9 cellular contexts compared by ENCODE assay signal in the genomic region with DNA sequence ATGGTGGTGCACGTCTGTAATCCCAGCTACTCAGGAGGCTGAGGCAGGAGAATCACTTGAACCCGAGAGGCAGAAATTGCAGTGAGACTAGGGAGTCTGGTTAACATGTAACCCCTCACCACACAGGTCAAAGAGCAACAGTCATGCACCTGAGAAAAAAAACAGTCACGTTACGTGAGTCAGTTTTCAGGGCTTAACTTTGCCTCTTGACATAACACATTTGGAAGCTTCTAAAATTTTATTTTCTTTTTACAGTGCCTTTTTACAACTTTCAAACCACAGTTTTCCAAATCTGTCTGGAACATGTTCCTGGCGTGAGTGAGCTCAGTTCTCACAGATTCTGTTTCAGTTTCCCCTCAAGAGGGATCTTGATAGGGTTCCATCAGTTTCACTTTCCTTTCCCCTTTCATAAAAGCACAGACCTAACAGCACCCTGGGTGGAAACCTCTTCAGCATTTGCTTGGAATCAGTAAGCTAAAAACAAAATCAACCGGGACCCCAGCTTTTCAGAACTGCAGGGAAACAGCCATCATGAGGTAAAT. TPM values are rescaled to one million over a fixed set of nuclear protein-coding genes. Genes with fewer than 3 reads are reported as not detected.
DNase-seq lines count a peak whose midpoint lies in the region; ATAC-seq, FAIRE-seq and TF ChIP-seq lines count a peak whose summit lies in the region.
"Had no signal": no experiment of that assay in that cellular context is flagged by ENCODE, and none has a peak within 500 bp of the region (broad histone marks: within the 10 kb centered on the region; RNA-seq: fewer than 3 reads in every experiment).

No MANE protein-coding gene starts in this region.

- H3K4me1 ChIP-seq in heart right ventricle (peaks cover under 1 to 96% (median 76%) of the 10 kb centered on the region in 9 donors), gastrocnemius medialis (peaks cover 32 to 47% of the 10 kb centered on the region in 2 donors)

- TF ChIP-seq CTCF in heart right ventricle (IDR thresholded peaks at IDR 0.05) (no peak), gastrocnemius medialis (IDR thresholded peaks at IDR 0.05 in 4 of 5, conservative IDR thresholded peaks at IDR 0.05 in 1 of 5) (no peak), D721Med (IDR thresholded peaks at IDR 0.05; ENCODE audit: insufficient read depth, missing control alignments) (no peak)

- peak overlapping the region; percentile 80 to 97 (median 93) for H3K27ac Mint-ChIP-seq in IgD-negative memory B cell
- peak overlapping the region; percentile 66 to 70 for H3K27ac Mint-ChIP-seq in activated naive CD4-positive, alpha-beta T cell treated with anti-CD3 and anti-CD28 coated beads, Interleukin-2, amount 50 U/mL, for 72 hours

- H3K27me3 ChIP-seq in heart right ventricle (no peaks in the 10 kb centered on the region), gastrocnemius medialis (no peaks in the 10 kb centered on the region)

- H3K36me3 ChIP-seq in heart right ventricle (peaks cover 0 to 7% (median 0%) of the 10 kb centered on the region in 9 donors), gastrocnemius medialis (no peaks in the 10 kb centered on the region)

- DNase-seq in EH (ENCODE audit: low read depth) (peak; percentile 86), heart right ventricle (peak in 1 of 2 donors; percentile 53), gastrocnemius medialis (no peak), putamen (ENCODE audit: low spot score) (no peak), D721Med (ENCODE audit: insufficient read length, low spot score) (no peak)
- DNase-seq in activated naive CD4-positive, alpha-beta T cell treated with anti-CD3 and anti-CD28 coated beads, Interleukin-2, amount 50 U/mL, for 72 hours (ENCODE audit: low spot score in 2 of 2), result no peak

- no peak for TF ChIP-seq POLR2A in gastrocnemius medialis (IDR thresholded peaks at IDR 0.05)

- no peaks in the 10 kb centered on the region for H3K9me3 Mint-ChIP-seq in IgD-negative memory B cell
- H3K9me3 Mint-ChIP-seq in activated naive CD4-positive, alpha-beta T cell treated with anti-CD3 and anti-CD28 coated beads, Interleukin-2, amount 50 U/mL, for 72 hours, result no peaks in the 10 kb centered on the region

- no peaks in the 10 kb centered on the region for H3K9me3 ChIP-seq in heart right ventricle
- H3K9me3 ChIP-seq in gastrocnemius medialis, result no peaks in the 10 kb centered on the region

- WGBS in heart right ventricle, 2 donors, result 20 to 29% methylated on average over 6 of the region's 6 CpGs

- no peaks in the 10 kb centered on the region for H3K36me3 Mint-ChIP-seq in IgD-negative memory B cell
- peaks cover 0 to 6% of the 10 kb centered on the region in 2 donors for H3K36me3 Mint-ChIP-seq in activated naive CD4-positive, alpha-beta T cell treated with anti-CD3 and anti-CD28 coated beads, Interleukin-2, amount 50 U/mL, for 72 hours

- peaks cover 37 to 41% (median 41%) of the 10 kb centered on the region in 3 donors for H3K4me1 Mint-ChIP-seq in IgD-negative memory B cell

- H3K4me3 ChIP-seq in heart right ventricle, result peak overlapping the region in 9 of 10 donors; percentile 30 to 67 (median 54)
- H3K4me3 ChIP-seq in gastrocnemius medialis, result peak overlapping the region; percentile 33 to 49 (median 42)

- ATAC-seq in GM21447 (IDR thresholded peaks at IDR 0.05; ENCODE audit: unreplicated experiment) (peak; percentile 42), heart right ventricle (peak in 7 of 8 donors; percentile 58 to 73 (median 63)), gastrocnemius medialis (peak; percentile 41 to 59)
- ATAC-seq in activated naive CD4-positive, alpha-beta T cell treated with anti-CD3 and anti-CD28 coated beads, Interleukin-2, amount 50 U/mL, for 72 hours, result peak; percentile 41 to 46

- no peak for FAIRE-seq in D721Med (lab: Jason Lieb, UNC)
- FAIRE-seq: TTC549 had no signal

- in situ Hi-C loops in gastrocnemius medialis (cut with MboI; ENCODE audit: low sequenced_read_pairs in 4 of 4), result no loop called here

- H3K27ac ChIP-seq in heart right ventricle (peak overlapping the region; percentile 51 to 96 (median 81)), gastrocnemius medialis (peak overlapping the region; percentile 56 to 82 (median 72))

- no peaks in the 10 kb centered on the region for H3K27me3 Mint-ChIP-seq in IgD-negative memory B cell

- peak overlapping the region; percentile 81 to 93 (median 82) for H3K4me3 Mint-ChIP-seq in IgD-negative memory B cell

- intact Hi-C loops in heart right ventricle (cut with DNase I), result no loop called here
- intact Hi-C loops in gastrocnemius medialis (cut with DNase I; ENCODE audit: low total_unique reads), result no loop called here

RNA-seq across cellular contexts. Expression of gene IFIT3, which starts 4.4 kb away (rescaled TPM):
- polyA plus RNA-seq in IgD-negative memory B cell, result 16.9 TPM
- total RNA-seq in activated naive CD4-positive, alpha-beta T cell treated with anti-CD3 and anti-CD28 coated beads, Interleukin-2, amount 50 U/mL, for 72 hours, result 10 to 100 TPM in 1 of 2 donors, 1 to 10 TPM in 1; 2.6 to 12.6 TPM
- total RNA-seq in heart right ventricle, result 100 to 1,000 TPM in 1 of 10 donors, 10 to 100 TPM in 7, 1 to 10 TPM in 2; 8.0 to 102 (median 13.2) TPM
- 1 to 10 TPM; 4.7 to 7.9 TPM for polyA plus RNA-seq in heart right ventricle
- 1 to 10 TPM; 2.2 to 8.9 (median 3.7) TPM for total RNA-seq in gastrocnemius medialis

RNA-seq across cellular contexts. Expression of gene IFIT2, which starts 30.3 kb away (rescaled TPM):
- 13.6 TPM for polyA plus RNA-seq in IgD-negative memory B cell
- total RNA-seq in activated naive CD4-positive, alpha-beta T cell treated with anti-CD3 and anti-CD28 coated beads, Interleukin-2, amount 50 U/mL, for 72 hours, result 10 to 100 TPM in 1 of 2 donors, 1 to 10 TPM in 1; 4.9 to 28.0 TPM
- 10 to 100 TPM in 3 of 10 donors, 1 to 10 TPM in 7; 2.1 to 24.4 (median 6.5) TPM for total RNA-seq in heart right ventricle
- 1 to 10 TPM; 1.8 to 4.6 TPM for polyA plus RNA-seq in heart right ventricle
- total RNA-seq in gastrocnemius medialis, result 1 to 10 TPM in 1 of 4 donors, under 1 TPM in 3; 0.41 to 2.1 (median 0.78) TPM

RNA-seq across cellular contexts. Expression of gene IFIT1B, which starts 45.7 kb away (rescaled TPM):
- not detected for polyA plus RNA-seq in IgD-negative memory B cell
- not detected for total RNA-seq in activated naive CD4-positive, alpha-beta T cell treated with anti-CD3 and anti-CD28 coated beads, Interleukin-2, amount 50 U/mL, for 72 hours
- total RNA-seq in heart right ventricle, result under 1 TPM in 1 of 10 donors, not detected in 9; 0.21 TPM
- polyA plus RNA-seq in heart right ventricle, result not detected
- not detected for total RNA-seq in gastrocnemius medialis
